ENCODE assay signal across 25 cellular contexts in the genomic region with DNA sequence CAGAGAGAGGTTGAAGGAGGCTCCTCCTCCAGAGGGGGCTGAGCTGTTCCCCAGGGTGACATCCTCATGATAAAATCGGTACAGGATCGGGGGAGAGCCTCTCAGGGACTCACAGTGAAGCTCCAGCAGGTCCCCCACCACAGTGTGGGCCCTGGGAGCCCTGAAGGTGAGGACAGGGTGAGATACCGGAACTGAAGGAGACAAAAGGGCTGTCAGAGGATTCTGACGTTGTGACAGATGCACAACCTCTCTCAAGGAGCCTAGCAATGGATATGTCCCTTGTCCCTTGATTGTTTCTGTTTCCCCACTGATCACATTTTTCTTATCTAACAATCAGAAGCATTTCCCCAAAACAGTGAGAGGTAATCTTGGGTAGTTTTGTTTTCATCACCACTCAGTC. TPM values are rescaled to one million over a fixed set of nuclear protein-coding genes. Genes with fewer than 3 reads are reported as not detected.
"Had no signal": no experiment of that assay in that cellular context is flagged by ENCODE, and none has a peak within 500 bp of the region (broad histone marks: within the 10 kb centered on the region; RNA-seq: fewer than 3 reads in every experiment).

No MANE protein-coding gene starts in this region.

- H3K4me1 Mint-ChIP-seq: activated CD4-positive, alpha-beta memory T cell treated with anti-CD3 and anti-CD28 coated beads, Interleukin-2, amount 10 ng/mL, durations not matched to agents 7 days and 5 days had no signal

- ATAC-seq: heart right ventricle; left colon; lower lobe of right lung; naive thymus-derived CD8-positive, alpha-beta T cell had no signal

- H3K36me3 ChIP-seq: heart right ventricle, lower lobe of right lung, suprapubic skin, tibial nerve, WERI-Rb-1 had no signal

- H3K36me3 Mint-ChIP-seq: naive thymus-derived CD8-positive, alpha-beta T cell had no signal

- H3K27ac Mint-ChIP-seq: activated CD4-positive, alpha-beta memory T cell treated with anti-CD3 and anti-CD28 coated beads, Interleukin-2, amount 10 ng/mL, durations not matched to agents 7 days and 5 days; activated naive CD4-positive, alpha-beta T cell treated with anti-CD3 and anti-CD28 coated beads for 36 hours; progenitor cell of endocrine pancreas; stimulated activated naive CD8-positive, alpha-beta T cell treated with anti-CD3 and anti-CD28 coated beads, Interleukin-15, Interleukin-2, amounts not matched to agents 100 ng/mL and 50 ng/mL, for 24 hours; T-helper 2 cell treated with Interferon-gamma antibody and Interleukin-4, amounts not matched to agents 5 μg/mL and 100 μg/mL, for 36 hours had no signal

- H3K9me2 ChIP-seq: SK-N-SH had no signal

- H3K9me3 Mint-ChIP-seq: activated CD4-positive, alpha-beta memory T cell treated with anti-CD3 and anti-CD28 coated beads, Interleukin-2, amount 10 ng/mL, durations not matched to agents 7 days and 5 days; activated naive CD4-positive, alpha-beta T cell treated with anti-CD3 and anti-CD28 coated beads for 36 hours; activated T-cell treated with anti-CD3 and anti-CD28 coated beads, Interleukin-2, amount 50 U/mL, for 4 hours; naive thymus-derived CD8-positive, alpha-beta T cell; stimulated activated naive CD8-positive, alpha-beta T cell treated with anti-CD3 and anti-CD28 coated beads, Interleukin-15, Interleukin-2, amounts not matched to agents 100 ng/mL and 50 ng/mL, for 24 hours; T-helper 2 cell treated with Interferon-gamma antibody and Interleukin-4, amounts not matched to agents 5 μg/mL and 100 μg/mL, for 36 hours had no signal

- H3K9ac ChIP-seq: SK-N-SH had no signal

- DNase-seq: activated CD4-positive, alpha-beta memory T cell treated with anti-CD3 and anti-CD28 coated beads, Interleukin-2, amount 10 ng/mL, durations not matched to agents 7 days and 5 days; activated CD4-positive, alpha-beta T cell treated with anti-CD3 and anti-CD28 coated beads for 48 hours; activated effector memory CD4-positive, alpha-beta T cell treated with Interleukin-2 at 50 U/mL for 16 hours; activated naive CD4-positive, alpha-beta T cell treated with anti-CD3 and anti-CD28 coated beads for 36 hours; activated T-cell treated with anti-CD3 and anti-CD28 coated beads, Interleukin-2, amount 50 U/mL, for 4 hours; effector CD4-positive, alpha-beta T cell; erythroblast; foreskin fibroblast; heart right ventricle; left colon; lower lobe of right lung; naive thymus-derived CD8-positive, alpha-beta T cell; retina; SK-N-SH; stimulated activated CD4-positive, alpha-beta T cell treated with anti-CD3 and anti-CD28 coated beads, Interleukin-4, amount 100 ng/mL, for 1 hour; WERI-Rb-1 had no signal

- H3K4me3 ChIP-seq: heart right ventricle, lower lobe of right lung, suprapubic skin, tibial nerve had no signal

- H3K4me3 Mint-ChIP-seq: activated CD4-positive, alpha-beta memory T cell treated with anti-CD3 and anti-CD28 coated beads, Interleukin-2, amount 10 ng/mL, durations not matched to agents 7 days and 5 days; activated naive CD4-positive, alpha-beta T cell treated with anti-CD3 and anti-CD28 coated beads for 36 hours; activated T-cell treated with anti-CD3 and anti-CD28 coated beads, Interleukin-2, amount 50 U/mL, for 4 hours; stimulated activated naive CD8-positive, alpha-beta T cell treated with anti-CD3 and anti-CD28 coated beads, Interleukin-15, Interleukin-2, amounts not matched to agents 100 ng/mL and 50 ng/mL, for 24 hours; T-helper 2 cell treated with Interferon-gamma antibody and Interleukin-4, amounts not matched to agents 5 μg/mL and 100 μg/mL, for 36 hours had no signal

- H3K27me3 ChIP-seq: tibial nerve had no signal

- H3K4me1 ChIP-seq: heart right ventricle, lower lobe of right lung, suprapubic skin, tibial nerve had no signal

- H3K4me2 ChIP-seq: SK-N-SH had no signal

- H3K9me3 ChIP-seq: heart right ventricle, lower lobe of right lung, SK-N-SH, suprapubic skin, tibial nerve had no signal

- H3K27ac ChIP-seq: heart right ventricle, lower lobe of right lung, suprapubic skin, tibial nerve, WERI-Rb-1 had no signal

RNA-seq across cellular contexts. Expression of a gene that starts 5.2 kb away (rescaled TPM):
- total RNA-seq: chondrocyte, fibroblast of lung, osteocyte, progenitor cell of endocrine pancreas, suprapubic skin had no signal
- polyA plus RNA-seq: fibroblast of lung, keratinocyte, SK-N-SH had no signal
